ENCODE assay signal across 8 cellular contexts in the genomic region with DNA sequence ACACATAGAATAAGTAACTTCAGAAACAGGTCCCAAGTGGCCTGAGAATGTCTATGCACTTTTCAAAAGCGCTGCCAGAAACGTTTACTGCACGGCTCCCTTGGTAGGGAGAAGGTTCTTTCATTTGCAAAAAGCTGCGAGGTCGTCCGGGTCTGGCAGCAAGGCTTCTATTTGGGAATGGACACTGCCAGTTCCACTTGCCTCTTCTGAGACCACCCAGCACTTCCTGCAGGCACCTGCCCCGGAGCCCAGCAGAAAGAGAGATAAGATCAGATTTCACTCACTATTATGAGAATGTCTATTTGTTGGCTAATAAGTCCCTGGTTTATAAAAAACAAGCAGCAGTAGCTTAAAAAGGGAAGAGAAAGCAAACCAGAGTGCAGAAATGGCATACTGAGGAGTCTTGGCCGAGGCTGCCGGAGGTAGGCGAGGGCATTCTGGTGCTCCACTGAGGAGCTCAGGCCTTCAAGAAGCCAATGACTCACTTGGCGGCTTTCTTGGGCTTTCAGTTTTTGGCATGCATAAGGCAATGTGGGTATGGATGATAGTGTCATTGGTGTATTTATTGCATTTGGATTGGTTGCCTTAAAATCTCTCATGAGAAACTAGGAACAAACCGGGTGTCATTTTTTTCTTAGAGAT.
DNase-seq lines count a peak whose midpoint lies in the region; ATAC-seq and TF ChIP-seq lines count a peak whose summit lies in the region.

No MANE protein-coding gene starts in this region.

- H3K36me3 ChIP-seq in adrenal gland (replicated peaks in 1 of 2), result no peaks in the 10 kb centered on the region

- peak in 1 of 6 experiments; percentile 31 for TF ChIP-seq CTCF in adrenal gland (IDR thresholded peaks at IDR 0.05)
- peak; percentile 23 for TF ChIP-seq CTCF in type B pancreatic cell (conservative IDR thresholded peaks at IDR 0.05)
- TF ChIP-seq CTCF in Calu3 (IDR thresholded peaks at IDR 0.05; ENCODE audit: unreplicated experiment), result no peak

- TF ChIP-seq POLR2A in adrenal gland (IDR thresholded peaks at IDR 0.05), result peak in 1 of 2 donors; percentile 56

- H3K4me3 Mint-ChIP-seq in type B pancreatic cell (no peak overlapping the region), Calu3 (ENCODE audit: low read depth, unreplicated experiment) (no peak overlapping the region)

- H3K4me3 ChIP-seq in GM08714 (ENCODE audit: low read length) (peak overlapping the region; percentile 13; the same call in 1 of the 2 replicates), adrenal gland (peak overlapping the region in 2 of 4 donors; percentile 11 to 56)

- peak overlapping the region; percentile 20 to 78 (median 68) for H3K27ac ChIP-seq in adrenal gland

- peaks cover 15% of the 10 kb centered on the region for H3K9me3 Mint-ChIP-seq in type B pancreatic cell
- no peaks in the 10 kb centered on the region for H3K9me3 Mint-ChIP-seq in Calu3 (ENCODE audit: low read depth, unreplicated experiment)

- CTCF ChIA-PET in Calu3 (lab: Charles Lee), result interaction anchor here (0.7 kb wide), 1 partner anchor 381 kb away, joined by 4 read pairs; no protein-coding TSS in a partner anchor

- no TSS peak for BruUV-seq in Calu3 (replicated peaks; lab: Mats Ljungman, UMichigan)

- H3K36me3 Mint-ChIP-seq in type B pancreatic cell (peaks cover 5% of the 10 kb centered on the region), Calu3 (ENCODE audit: insufficient read depth, unreplicated experiment) (no peaks in the 10 kb centered on the region)

- H3K4me1 ChIP-seq in adrenal gland (replicated peaks in 1 of 2), result peaks cover 7 to 22% of the 10 kb centered on the region in 2 donors

- WGBS in adrenal gland, 4 donors, result 11 to 14% (median 13%) methylated on average over 12 of the region's 12 CpGs

- no peaks in the 10 kb centered on the region for H3K9me3 ChIP-seq in adrenal gland (replicated peaks in 1 of 3)

- H3K27ac Mint-ChIP-seq in type B pancreatic cell (no peak overlapping the region), Calu3 (ENCODE audit: unreplicated experiment) (no peak overlapping the region)

- no peaks in the 10 kb centered on the region for H3K27me3 ChIP-seq in adrenal gland

- peaks cover 15% of the 10 kb centered on the region for H3K4me1 Mint-ChIP-seq in type B pancreatic cell (ENCODE audit: unreplicated experiment)
- H3K4me1 Mint-ChIP-seq in Calu3 (ENCODE audit: low read depth, unreplicated experiment), result no peaks in the 10 kb centered on the region

- DNase-seq in adrenal gland (peak; percentile 58 to 91 (median 83)), iPS-NIHi7 (ENCODE audit: extremely low spot score) (peak; percentile 21), type B pancreatic cell (ENCODE audit: extremely low spot score, unreplicated experiment) (no peak), Calu3 (no peak)
- DNase-seq in activated CD8-positive, alpha-beta memory T cell treated with anti-CD3 and anti-CD28 coated beads, Interleukin-2, amount 50 U/mL, for 48 hours, result no peak

- H3K27me3 Mint-ChIP-seq in type B pancreatic cell (peaks cover 7% of the 10 kb centered on the region), Calu3 (ENCODE audit: unreplicated experiment) (peaks cover 7% of the 10 kb centered on the region)

- ATAC-seq in HG03066 (IDR thresholded peaks at IDR 0.05; ENCODE audit: low read depth, unreplicated experiment), result peak; percentile 9
- ATAC-seq in GM19452 (IDR thresholded peaks at IDR 0.05; ENCODE audit: unreplicated experiment), result no peak

- intact Hi-C loops in adrenal gland (cut with DNase I) (no loop called here), Calu3 (cut with micrococcal nuclease; ENCODE audit: unreplicated experiment) (no loop called here)

Comparison
In these comparisons a context has a peak if more than half of its experiments do, and no peak if none do; other contexts are left out.
1. DNase-seq: peak in adrenal gland (7 of 7) and iPS-NIHi7 (single experiment); none in type B pancreatic cell (single experiment), activated CD8-positive, alpha-beta memory T cell treated with anti-CD3 and anti-CD28 coated beads, Interleukin-2, amount 50 U/mL, for 48 hours (single experiment) and Calu3 (single experiment).